ENCODE assay signal across 9 cellular contexts in genomic region chr2:173048901-173049661, GRCh38. TPM values are rescaled to one million over a fixed set of nuclear protein-coding genes. Genes with fewer than 3 reads are reported as not detected.
DNase-seq lines count a peak whose midpoint lies in the region; ATAC-seq and TF ChIP-seq lines count a peak whose summit lies in the region.
"Had no signal": no experiment of that assay in that cellular context is flagged by ENCODE, and none has a peak within 500 bp of the region (broad histone marks: within the 10 kb centered on the region; RNA-seq: fewer than 3 reads in every experiment).

No MANE protein-coding gene starts in this region.

- peak; percentile 84 for ATAC-seq in GM21717 (IDR thresholded peaks at IDR 0.05; ENCODE audit: unreplicated experiment)
- peak; percentile 72 to 93 (median 91) for ATAC-seq in heart left ventricle
- ATAC-seq in naive thymus-derived CD8-positive, alpha-beta T cell, result no peak

- H3K27me3 ChIP-seq in WERI-Rb-1 (ENCODE audit: insufficient read depth, low read depth, severe bottlenecking) (no peaks in the 10 kb centered on the region), heart left ventricle (no peaks in the 10 kb centered on the region)

- H3K4me1 ChIP-seq in heart left ventricle, result peaks cover 0 to 35% (median 13%) of the 10 kb centered on the region in 12 donors

- H3K36me3 Mint-ChIP-seq in naive thymus-derived CD8-positive, alpha-beta T cell, result no peaks in the 10 kb centered on the region

- H3K27me3 Mint-ChIP-seq in naive thymus-derived CD8-positive, alpha-beta T cell, result peaks cover 0 to 8% (median 0%) of the 10 kb centered on the region in 5 donors

- TF ChIP-seq POLR2A in heart left ventricle (IDR thresholded peaks at IDR 0.05), result no peak

- intact Hi-C loops in heart left ventricle (cut with DNase I), result no loop called here

- H3K27ac ChIP-seq in WERI-Rb-1 (no peak overlapping the region; the same call in 1 of the 2 replicates), heart left ventricle (peak overlapping the region in 11 of 12 donors; percentile 35 to 73 (median 60))

- 47 to 54% (median 49%) methylated on average over 4 of the region's 4 CpGs for WGBS in heart left ventricle, 4 donors

- no peak overlapping the region for H3K4me3 ChIP-seq in WERI-Rb-1 (ENCODE audit: low read depth, low read length)
- no peak overlapping the region for H3K4me3 ChIP-seq in heart left ventricle

- H3K36me3 ChIP-seq in WERI-Rb-1 (no peaks in the 10 kb centered on the region), heart left ventricle (peaks cover 0 to 7% (median 0%) of the 10 kb centered on the region in 9 donors)

- no peak overlapping the region for H3K27ac Mint-ChIP-seq in naive thymus-derived CD8-positive, alpha-beta T cell
- H3K27ac Mint-ChIP-seq: T-helper 1 cell treated with Interleukin-12 subunit alpha and Interleukin-12 subunit beta and Interleukin-4 antibody, amounts not matched to agents 30 μg/mL and 1 μg/mL, for 36 hours had no signal

- no peaks in the 10 kb centered on the region for H3K4me1 Mint-ChIP-seq in naive thymus-derived CD8-positive, alpha-beta T cell

- POLR2A ChIA-PET in naive thymus-derived CD8-positive, alpha-beta T cell (lab: Charles Lee), result no interaction called here

- no peak overlapping the region for H3K4me3 Mint-ChIP-seq in naive thymus-derived CD8-positive, alpha-beta T cell
- H3K4me3 Mint-ChIP-seq: T-helper 1 cell treated with Interleukin-12 subunit alpha and Interleukin-12 subunit beta and Interleukin-4 antibody, amounts not matched to agents 30 μg/mL and 1 μg/mL, for 36 hours had no signal

- DNase-seq in GM03348 (ENCODE audit: low spot score) (peak; percentile 85), HuH-7.5 (ENCODE audit: low spot score) (peak; percentile 36), WERI-Rb-1 (peak; percentile 56), heart left ventricle (peak; percentile 44 to 82 (median 67)), NCI-H1417 treated with DMSO at 0.1 percent for 48 hours (lab: John Stamatoyannopoulos, UW) (no peak)
- peak; percentile 22 to 26 for DNase-seq in stimulated activated CD4-positive, alpha-beta T cell treated with anti-CD3 and anti-CD28 coated beads, Interleukin-2, amount 100 ng/mL, for 48 hours
- no peak for DNase-seq in naive thymus-derived CD8-positive, alpha-beta T cell

- no peaks in the 10 kb centered on the region for H3K9me3 Mint-ChIP-seq in naive thymus-derived CD8-positive, alpha-beta T cell
- H3K9me3 Mint-ChIP-seq: T-helper 1 cell treated with Interleukin-12 subunit alpha and Interleukin-12 subunit beta and Interleukin-4 antibody, amounts not matched to agents 30 μg/mL and 1 μg/mL, for 36 hours had no signal

- no peaks in the 10 kb centered on the region for H3K9me3 ChIP-seq in WERI-Rb-1 (ENCODE audit: severe bottlenecking)
- no peaks in the 10 kb centered on the region for H3K9me3 ChIP-seq in heart left ventricle

- TF ChIP-seq CTCF in WERI-Rb-1 (IDR thresholded peaks at IDR 0.05; ENCODE audit: low read depth, low read length) (no peak), heart left ventricle (IDR thresholded peaks at IDR 0.05) (no peak)

RNA-seq across cellular contexts. Expression of gene MAP3K20, which starts 26.6 kb away (rescaled TPM):
- total RNA-seq in heart left ventricle, result 100 to 1,000 TPM; 275 to 487 (median 451) TPM
- polyA plus RNA-seq in heart left ventricle, result 100 to 1,000 TPM in 1 of 2 donors, 10 to 100 TPM in 1; 98.6 to 175 TPM
- under 1 TPM; 0.74 to 0.78 TPM for total RNA-seq in naive thymus-derived CD8-positive, alpha-beta T cell
- 1 to 10 TPM in 1 of 3 donors, under 1 TPM in 1, not detected in 1; 0.42 to 2.6 TPM for polyA plus RNA-seq in naive thymus-derived CD8-positive, alpha-beta T cell

Comparison
In these comparisons a context has a peak if more than half of its experiments do, and no peak if none do; other contexts are left out.
1. DNase-seq: peak in GM03348 (single experiment), HuH-7.5 (single experiment), WERI-Rb-1 (single experiment), heart left ventricle (5 of 5) and stimulated activated CD4-positive, alpha-beta T cell treated with anti-CD3 and anti-CD28 coated beads, Interleukin-2, amount 100 ng/mL, for 48 hours (2 of 2); none in NCI-H1417 treated with DMSO at 0.1 percent for 48 hours (single experiment) and naive thymus-derived CD8-positive, alpha-beta T cell (0 of 10).
2. ATAC-seq: peak in GM21717 (single experiment) and heart left ventricle (4 of 4); none in naive thymus-derived CD8-positive, alpha-beta T cell (0 of 2).
3. RNA of gene MAP3K20, which starts 26.6 kb away (total RNA-seq): 275 to 487 TPM in heart left ventricle; 0.74 to 0.78 TPM in naive thymus-derived CD8-positive, alpha-beta T cell; every median in the first group is over 100 times any median in the second.